ENCODE assay signal across 1 cellular context in genomic region chr13:107665926-107666458, GRCh38.
TF ChIP-seq lines count a peak whose summit lies in the region.

No MANE protein-coding gene starts in this region.

TF ChIP-seq in IMR-90, 13 proteins besides CTCF, POLR2A, EP300 and RAD21 (continued from another document):
- no peak for TF ChIP-seq USF2 (IDR thresholded peaks at IDR 0.05; ENCODE audit: low read depth, low read length)
- no peak for TF ChIP-seq ELK1 (IDR thresholded peaks at IDR 0.05; ENCODE audit: borderline replicate concordance, low read depth, low read length)
- no peak for TF ChIP-seq FOS (IDR thresholded peaks at IDR 0.05; ENCODE audit: low read depth, low read length)
- no peak for TF ChIP-seq MAZ (IDR thresholded peaks at IDR 0.05; ENCODE audit: borderline replicate concordance, low read depth, low read length)
- TF ChIP-seq CHD1 (IDR thresholded peaks at IDR 0.05; ENCODE audit: low read depth, low read length), result no peak
- TF ChIP-seq CEBPB (IDR thresholded peaks at IDR 0.05; ENCODE audit: low read depth, low read length), result 0 out of 2 replicates have a peak, but pooled peaks have one; percentile 22
